ENCODE assay signal across 22 cellular contexts in genomic region chr11:117523680-117524079, GRCh38.
DNase-seq lines count a peak whose midpoint lies in the region; ATAC-seq, FAIRE-seq and TF ChIP-seq lines count a peak whose summit lies in the region.
"Had no signal": no experiment of that assay in that cellular context is flagged by ENCODE, and none has a peak within 500 bp of the region (broad histone marks: within the 10 kb centered on the region; RNA-seq: fewer than 3 reads in every experiment).

No MANE protein-coding gene starts in this region.

- no peaks in the 10 kb centered on the region for H3K79me2 ChIP-seq in SK-N-SH (ENCODE audit: insufficient read depth)

- POLR2A ChIA-PET in SK-N-SH (lab: Yijun Ruan, JAX) (no interaction called here), RWPE1 (lab: Yijun Ruan, JAX; ENCODE audit: low non-redundant PET) (no interaction called here)

- H3K4me3 ChIP-seq in SK-N-SH (ENCODE audit: low read depth in 2 of 2, low read length in 1 of 2): no peak overlapping the region
- H3K4me3 ChIP-seq: neural progenitor cell, PC-9 had no signal

- H3K27ac ChIP-seq in SK-N-SH (ENCODE audit: low read depth in 2 of 2, low read length in 1 of 2) (peak overlapping the region in 1 of 2 experiments; percentile 81; a peak in 2 of 4 replicates), RWPE1 (no peak overlapping the region)
- H3K27ac ChIP-seq: C4-2B, neural progenitor cell, PC-9 had no signal

- no peak for DNase-seq in SK-N-SH
- peak; percentile 8 for DNase-seq in RCC 7860 (ENCODE audit: low spot score)
- DNase-seq in glomerular visceral epithelial cell (ENCODE audit: extremely low spot score): peak; percentile 55
- DNase-seq in RWPE1 (ENCODE audit: low spot score): no peak
- DNase-seq in activated T-cell treated with anti-CD3 and anti-CD28 coated beads, Interleukin-2, amount 50 U/mL, for 4 hours: no peak
- DNase-seq: activated CD4-positive, alpha-beta T cell treated with anti-CD3 and anti-CD28 coated beads for 1 hour; activated CD8-positive, alpha-beta memory T cell treated with anti-CD3 and anti-CD28 coated beads, Interleukin-2, amount 10 ng/mL, durations not matched to agents 7 days and 5 days; activated effector memory CD4-positive, alpha-beta T cell treated with anti-CD3 and anti-CD28 coated beads, Interleukin-2, amount 50 U/mL, for 16 hours; cerebellar nuclear complex; DMS153; effector memory CD4-positive, alpha-beta T cell; H9; NCI-H69; PC-9; retina; T1000 had no signal

- H3K4me1 Mint-ChIP-seq in activated T-cell treated with anti-CD3 and anti-CD28 coated beads, Interleukin-2, amount 50 U/mL, for 4 hours (ENCODE audit: low read depth): no peaks in the 10 kb centered on the region
- H3K4me1 Mint-ChIP-seq: activated CD8-positive, alpha-beta memory T cell treated with anti-CD3 and anti-CD28 coated beads, Interleukin-2, amount 10 ng/mL, durations not matched to agents 7 days and 5 days had no signal

- no peaks in the 10 kb centered on the region for H3K36me3 ChIP-seq in SK-N-SH (replicated peaks in 1 of 2; ENCODE audit: control insufficient read depth in 1 of 2, insufficient read depth in 2 of 2, low read length in 1 of 2)
- H3K36me3 ChIP-seq: neural progenitor cell had no signal

- WGBS in SK-N-SH (ENCODE audit: low lambda C conversion rate): 11% methylated on average over 3 of the region's 3 CpGs

- no peak overlapping the region for H2AFZ ChIP-seq in SK-N-SH (ENCODE audit: low read depth)
- H2AFZ ChIP-seq: neural progenitor cell, PC-9 had no signal

- CTCF ChIA-PET in SK-N-SH (lab: Yijun Ruan, JAX) (interaction anchor here (1.0 to 1.3 kb wide), 5 partner anchors 13 to 286 kb away, joined by 3 to 5 read pairs (median 3); no protein-coding TSS in a partner anchor), RWPE1 (lab: Yijun Ruan, JAX) (interaction anchor here (0.6 to 1.0 kb wide), 3 partner anchors 9 to 98 kb away, joined by 3 to 6 read pairs (median 4); no protein-coding TSS in a partner anchor)

- TF ChIP-seq RAD21 in SK-N-SH (IDR thresholded peaks at IDR 0.05; ENCODE audit: low read length): no peak

- H3K9me2 ChIP-seq in SK-N-SH: no peaks in the 10 kb centered on the region

- H3K27me3 Mint-ChIP-seq in activated T-cell treated with anti-CD3 and anti-CD28 coated beads, Interleukin-2, amount 50 U/mL, for 4 hours (ENCODE audit: low read depth): peaks cover 5% of the 10 kb centered on the region
- H3K27me3 Mint-ChIP-seq: activated CD8-positive, alpha-beta memory T cell treated with anti-CD3 and anti-CD28 coated beads, Interleukin-2, amount 10 ng/mL, durations not matched to agents 7 days and 5 days had no signal

- H3K4me3 Mint-ChIP-seq in activated T-cell treated with anti-CD3 and anti-CD28 coated beads, Interleukin-2, amount 50 U/mL, for 4 hours: no peak overlapping the region
- H3K4me3 Mint-ChIP-seq: activated CD8-positive, alpha-beta memory T cell treated with anti-CD3 and anti-CD28 coated beads, Interleukin-2, amount 10 ng/mL, durations not matched to agents 7 days and 5 days; H9; neural progenitor cell had no signal

- no peaks in the 10 kb centered on the region; the same call in 1 of the 2 replicates for H3K27me3 ChIP-seq in SK-N-SH (ENCODE audit: insufficient read depth)
- H3K27me3 ChIP-seq: neural progenitor cell had no signal

- no peaks in the 10 kb centered on the region for H3F3A ChIP-seq in SK-N-SH (replicated peaks; ENCODE audit: insufficient read depth)

- H3K9me3 ChIP-seq in SK-N-SH: no peaks in the 10 kb centered on the region

- no peak overlapping the region for H3K9ac ChIP-seq in SK-N-SH
- H3K9ac ChIP-seq: neural progenitor cell had no signal

- peaks cover 0 to 42% of the 10 kb centered on the region in 2 experiments; a peak in 2 of 4 replicates for H3K4me1 ChIP-seq in SK-N-SH (ENCODE audit: control insufficient read depth in 1 of 2, insufficient read depth in 2 of 2, low read depth in 1 of 2, low read length in 1 of 2)

- no peak for TF ChIP-seq CTCF in SK-N-SH (IDR thresholded peaks at IDR 0.05)
- TF ChIP-seq CTCF in RWPE1 (conservative IDR thresholded peaks at IDR 0.05; ENCODE audit: low read depth): no peak

- ATAC-seq in SK-N-SH treated with all-trans-retinoic acid at 6 μM for 48 hours (peak; percentile 50), GM18861 (IDR thresholded peaks at IDR 0.05; ENCODE audit: unreplicated experiment) (no peak), GM19035 (IDR thresholded peaks at IDR 0.05; ENCODE audit: unreplicated experiment) (no peak)
- ATAC-seq in activated T-cell treated with anti-CD3 and anti-CD28 coated beads, Interleukin-2, amount 50 U/mL, for 4 hours: no peak
- ATAC-seq: activated CD8-positive, alpha-beta memory T cell treated with anti-CD3 and anti-CD28 coated beads, Interleukin-2, amount 10 ng/mL, durations not matched to agents 7 days and 5 days; left lobe of liver had no signal

- no peaks in the 10 kb centered on the region for H3K9me3 Mint-ChIP-seq in activated T-cell treated with anti-CD3 and anti-CD28 coated beads, Interleukin-2, amount 50 U/mL, for 4 hours
- H3K9me3 Mint-ChIP-seq: H9, neural progenitor cell had no signal

- no peak for TF ChIP-seq EP300 in SK-N-SH (IDR thresholded peaks at IDR 0.05; ENCODE audit: borderline replicate concordance in 1 of 2, low read depth in 1 of 2, low read length in 1 of 2)

- FAIRE-seq in RCC 7860 (lab: Jason Lieb, UNC): no peak

- no peaks in the 10 kb centered on the region for H3K36me3 Mint-ChIP-seq in activated T-cell treated with anti-CD3 and anti-CD28 coated beads, Interleukin-2, amount 50 U/mL, for 4 hours (ENCODE audit: insufficient read depth)
- H3K36me3 Mint-ChIP-seq: activated CD8-positive, alpha-beta memory T cell treated with anti-CD3 and anti-CD28 coated beads, Interleukin-2, amount 10 ng/mL, durations not matched to agents 7 days and 5 days had no signal

- H3K4me2 ChIP-seq in SK-N-SH: no peak overlapping the region
- H3K4me2 ChIP-seq: neural progenitor cell, PC-9 had no signal

- H4K20me1 ChIP-seq in SK-N-SH (ENCODE audit: insufficient read depth): no peaks in the 10 kb centered on the region

TF ChIP-seq in SK-N-SH treated with all-trans-retinoic acid at 6 μM for 48 hours, 23 proteins besides CTCF, POLR2A, EP300 and RAD21:
- TF ChIP-seq ZNF565 (CRISPR knock-in tag; conservative IDR thresholded peaks at IDR 0.05; ENCODE audit: low read depth) (no peak), ZFP3 (CRISPR knock-in tag; IDR thresholded peaks at IDR 0.05) (no peak), CREB5 (CRISPR knock-in tag; IDR thresholded peaks at IDR 0.05; ENCODE audit: low read depth) (no peak)

TF ChIP-seq in SK-N-SH, 30 proteins besides CTCF, POLR2A, EP300 and RAD21:
- TF ChIP-seq PBX3 (IDR thresholded peaks at IDR 0.05) (no peak), CHD2 (IDR thresholded peaks at IDR 0.05; ENCODE audit: low read length, partially characterized antibody) (no peak), MXI1 (IDR thresholded peaks at IDR 0.05; ENCODE audit: low read depth, low read length) (no peak), RXRA (IDR thresholded peaks at IDR 0.05; ENCODE audit: borderline replicate concordance, low read depth) (no peak), RCOR1 (IDR thresholded peaks at IDR 0.05; ENCODE audit: low read length) (no peak), USF1 (IDR thresholded peaks at IDR 0.05; ENCODE audit: borderline replicate concordance, low read depth) (no peak), SIN3A (IDR thresholded peaks at IDR 0.05; ENCODE audit: borderline replicate concordance, low read depth, low read length) (no peak), TAF1 (IDR thresholded peaks at IDR 0.05; ENCODE audit: borderline replicate concordance, low read depth, low read length) (no peak), NFIC (IDR thresholded peaks at IDR 0.05; ENCODE audit: borderline replicate concordance) (no peak), RFX5 (IDR thresholded peaks at IDR 0.05; ENCODE audit: low read length) (no peak), YY1 (IDR thresholded peaks at IDR 0.05; ENCODE audit: low read depth) (no peak), GATA2 (CRISPR knock-in tag; IDR thresholded peaks at IDR 0.05) (no peak), TCF12 (IDR thresholded peaks at IDR 0.05) (no peak), ZBTB33 (IDR thresholded peaks at IDR 0.05; ENCODE audit: borderline replicate concordance, low read depth) (no peak)
TF ChIP-seq in SK-N-SH: peak in this region for 0.

Comparison
In these comparisons a context has a peak if more than half of its experiments do, and no peak if none do; other contexts are left out.
1. DNase-seq: peak in RCC 7860 (single experiment) and glomerular visceral epithelial cell (single experiment); none in SK-N-SH (single experiment), RWPE1 (single experiment) and activated T-cell treated with anti-CD3 and anti-CD28 coated beads, Interleukin-2, amount 50 U/mL, for 4 hours (single experiment).